15 cellular contexts compared by ENCODE assay signal in genomic region chr11:110177057-110177397, GRCh38.
"Had no signal": no experiment of that assay in that cellular context is flagged by ENCODE, and none has a peak within 500 bp of the region (broad histone marks: within the 10 kb centered on the region; RNA-seq: fewer than 3 reads in every experiment).

No MANE protein-coding gene starts in this region.

- H3K36me3 ChIP-seq: colonic mucosa, left ventricle myocardium inferior, lower lobe of right lung, sigmoid colon had no signal

- H3K27ac ChIP-seq: colonic mucosa, foreskin keratinocyte, left ventricle myocardium inferior, lower lobe of right lung, sigmoid colon, skin epidermis had no signal

- H3K4me3 ChIP-seq: colonic mucosa, left ventricle myocardium inferior, lower lobe of right lung, sigmoid colon, skin epidermis had no signal

- DNase-seq: colonic mucosa; dermis blood vessel endothelial cell; foreskin keratinocyte; immature natural killer cell; kidney; left cardiac atrium; left ventricle myocardium inferior; lower lobe of right lung; naive thymus-derived CD4-positive, alpha-beta T cell; nephron progenitor cell; sigmoid colon; stimulated activated CD4-positive, alpha-beta T cell treated with anti-CD3 and anti-CD28 coated beads, Interleukin-12 subunit alpha, Interleukin-12 subunit beta, amount 100 ng/mL, for 4 hours; stimulated activated naive CD4-positive, alpha-beta T cell; trophoblast cell had no signal

- H3K9me3 ChIP-seq: colonic mucosa, left ventricle myocardium inferior, lower lobe of right lung, sigmoid colon had no signal

- H3K27me3 ChIP-seq: colonic mucosa, foreskin keratinocyte, sigmoid colon had no signal

- H3K4me1 ChIP-seq: colonic mucosa had no signal

- ATAC-seq: left cardiac atrium; naive thymus-derived CD4-positive, alpha-beta T cell had no signal
